Comparison of ENCODE assay signal across 18 cellular contexts in the genomic region with DNA sequence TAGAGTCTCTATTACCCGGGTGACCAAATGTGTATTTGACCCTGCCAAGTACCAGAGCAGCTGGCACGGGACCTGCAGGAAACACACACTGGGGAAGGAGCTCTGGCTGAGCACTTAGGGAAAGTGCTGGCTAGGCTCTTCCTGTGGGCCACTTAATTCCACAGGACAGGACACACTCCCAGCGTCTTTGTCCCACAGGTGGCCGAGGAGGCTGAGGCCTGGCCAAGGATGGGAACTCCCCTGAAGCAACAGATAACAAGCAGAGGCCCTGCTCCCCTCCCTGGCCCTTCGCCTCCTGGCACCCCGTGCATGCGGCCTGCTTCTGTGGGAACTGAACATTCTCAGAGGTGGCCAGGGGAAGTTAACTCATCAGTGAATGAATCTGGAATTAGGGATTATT.
DNase-seq lines count a peak whose midpoint lies in the region; ATAC-seq and TF ChIP-seq lines count a peak whose summit lies in the region.
"Had no signal": no experiment of that assay in that cellular context is flagged by ENCODE, and none has a peak within 500 bp of the region (broad histone marks: within the 10 kb centered on the region; RNA-seq: fewer than 3 reads in every experiment).

No MANE protein-coding gene starts in this region.

- H3K36me3 ChIP-seq in thoracic aorta = peaks cover 34% of the 10 kb centered on the region
- H3K36me3 ChIP-seq: breast epithelium, SJCRH30 had no signal

- H3K4me3 ChIP-seq in thoracic aorta = no peak overlapping the region
- H3K4me3 ChIP-seq: breast epithelium, SJCRH30 had no signal

- intact Hi-C loops in Right ventricle myocardium superior (cut with DNase I) = no loop called here

- H3K36me3 Mint-ChIP-seq in nephron (ENCODE audit: low read depth) (no peaks in the 10 kb centered on the region), type B pancreatic cell (no peaks in the 10 kb centered on the region)

- no peaks in the 10 kb centered on the region for H3K27me3 ChIP-seq in thoracic aorta (replicated peaks; ENCODE audit: insufficient read depth)
- H3K27me3 ChIP-seq: breast epithelium, SJCRH30 had no signal

- H3K4me1 Mint-ChIP-seq in nephron (peaks cover 46% of the 10 kb centered on the region), type B pancreatic cell (ENCODE audit: unreplicated experiment) (peaks cover 6% of the 10 kb centered on the region)
- H3K4me1 Mint-ChIP-seq: activated naive CD8-positive, alpha-beta T cell treated with anti-CD3 and anti-CD28 coated beads, Interleukin-2, amount 10 ng/mL, durations not matched to agents 7 days and 5 days; activated T-helper 17 cell treated with anti-CD3 and anti-CD28 coated beads, Interleukin-2, amount 50 U/mL, for 72 hours; CD4-positive, alpha-beta memory T cell had no signal

- peaks cover 29 to 68% of the 10 kb centered on the region in 2 donors for H3K4me1 ChIP-seq in thoracic aorta (ENCODE audit: control insufficient read depth in 1 of 2, low read depth in 2 of 2)
- H3K4me1 ChIP-seq: breast epithelium, SJCRH30 had no signal

- DNase-seq in astrocyte of the hippocampus (ENCODE audit: low read depth, low spot score) (peak; percentile 42), Right ventricle myocardium superior (peak; percentile 82), thoracic aorta (ENCODE audit: low spot score) (no peak), type B pancreatic cell (ENCODE audit: extremely low spot score, unreplicated experiment) (no peak)
- no peak for DNase-seq in effector CD8-positive, alpha-beta T cell (lab: John Stamatoyannopoulos, UW)
- DNase-seq: activated CD4-positive, alpha-beta T cell treated with anti-CD3 and anti-CD28 coated beads for 48 hours; activated naive CD8-positive, alpha-beta T cell treated with anti-CD3 and anti-CD28 coated beads, Interleukin-2, amount 10 ng/mL, durations not matched to agents 7 days and 5 days; CD4-positive, alpha-beta memory T cell; NCI-H1694; NCI-H748 treated with DMSO at 0.1 percent for 48 hours; OCI-M1; retina; SJCRH30 had no signal

- H3K4me3 Mint-ChIP-seq in nephron = no peak overlapping the region
- H3K4me3 Mint-ChIP-seq in type B pancreatic cell = no peak overlapping the region
- H3K4me3 Mint-ChIP-seq: activated naive CD8-positive, alpha-beta T cell treated with anti-CD3 and anti-CD28 coated beads, Interleukin-2, amount 10 ng/mL, durations not matched to agents 7 days and 5 days; activated T-helper 17 cell treated with anti-CD3 and anti-CD28 coated beads, Interleukin-2, amount 50 U/mL, for 72 hours; CD4-positive, alpha-beta memory T cell; dendritic cell treated with granulocyte-macrophage colony-stimulating factor and Interleukin-4, amounts not matched to agents 40 ng/mL and 50 ng/mL, for 4 days had no signal

- H3K27ac Mint-ChIP-seq in nephron = peak overlapping the region in 2 of 3 experiments; percentile 13 to 37
- H3K27ac Mint-ChIP-seq in type B pancreatic cell = no peak overlapping the region
- H3K27ac Mint-ChIP-seq: activated naive CD8-positive, alpha-beta T cell treated with anti-CD3 and anti-CD28 coated beads, Interleukin-2, amount 10 ng/mL, durations not matched to agents 7 days and 5 days; activated T-helper 17 cell treated with anti-CD3 and anti-CD28 coated beads, Interleukin-2, amount 50 U/mL, for 72 hours; dendritic cell treated with granulocyte-macrophage colony-stimulating factor and Interleukin-4, amounts not matched to agents 40 ng/mL and 50 ng/mL, for 4 days had no signal

- H3K27ac ChIP-seq in thoracic aorta = peak overlapping the region; percentile 70 to 75
- H3K27ac ChIP-seq: SJCRH30 had no signal

- TF ChIP-seq CTCF in nephron (IDR thresholded peaks at IDR 0.05; ENCODE audit: unreplicated experiment in 3 of 3) (no peak), thoracic aorta (IDR thresholded peaks at IDR 0.05) (no peak), type B pancreatic cell (conservative IDR thresholded peaks at IDR 0.05) (no peak)

- H3K9me3 Mint-ChIP-seq in nephron (no peaks in the 10 kb centered on the region), type B pancreatic cell (no peaks in the 10 kb centered on the region)
- H3K9me3 Mint-ChIP-seq: activated naive CD8-positive, alpha-beta T cell treated with anti-CD3 and anti-CD28 coated beads, Interleukin-2, amount 10 ng/mL, durations not matched to agents 7 days and 5 days; activated T-helper 17 cell treated with anti-CD3 and anti-CD28 coated beads, Interleukin-2, amount 50 U/mL, for 72 hours had no signal

- ATAC-seq in Right ventricle myocardium superior (ENCODE audit: poor library complexity) = peak; percentile 87
- peak; percentile 53 for ATAC-seq in thoracic aorta (ENCODE audit: insufficient number of reproducible peaks, low FRiP score, low read depth)
- ATAC-seq in HG02571 (IDR thresholded peaks at IDR 0.05; ENCODE audit: unreplicated experiment) = no peak
- ATAC-seq: activated T-helper 17 cell treated with anti-CD3 and anti-CD28 coated beads, Interleukin-2, amount 50 U/mL, for 72 hours had no signal

- H3K9me3 ChIP-seq in thoracic aorta = no peaks in the 10 kb centered on the region
- H3K9me3 ChIP-seq: breast epithelium, SJCRH30 had no signal

- H3K27me3 Mint-ChIP-seq in nephron (ENCODE audit: low read depth) = peaks cover 7% of the 10 kb centered on the region
- H3K27me3 Mint-ChIP-seq in type B pancreatic cell = peaks cover 3% of the 10 kb centered on the region
- H3K27me3 Mint-ChIP-seq: activated naive CD8-positive, alpha-beta T cell treated with anti-CD3 and anti-CD28 coated beads, Interleukin-2, amount 10 ng/mL, durations not matched to agents 7 days and 5 days; activated T-helper 17 cell treated with anti-CD3 and anti-CD28 coated beads, Interleukin-2, amount 50 U/mL, for 72 hours; CD4-positive, alpha-beta memory T cell; dendritic cell treated with granulocyte-macrophage colony-stimulating factor and Interleukin-4, amounts not matched to agents 40 ng/mL and 50 ng/mL, for 4 days had no signal

Comparison
In these comparisons a context has a peak if more than half of its experiments do, and no peak if none do; other contexts are left out.
1. DNase-seq: peak in astrocyte of the hippocampus (single experiment) and Right ventricle myocardium superior (single experiment); none in thoracic aorta (single experiment), effector CD8-positive, alpha-beta T cell (single experiment) and type B pancreatic cell (single experiment).